In the genomic region with DNA sequence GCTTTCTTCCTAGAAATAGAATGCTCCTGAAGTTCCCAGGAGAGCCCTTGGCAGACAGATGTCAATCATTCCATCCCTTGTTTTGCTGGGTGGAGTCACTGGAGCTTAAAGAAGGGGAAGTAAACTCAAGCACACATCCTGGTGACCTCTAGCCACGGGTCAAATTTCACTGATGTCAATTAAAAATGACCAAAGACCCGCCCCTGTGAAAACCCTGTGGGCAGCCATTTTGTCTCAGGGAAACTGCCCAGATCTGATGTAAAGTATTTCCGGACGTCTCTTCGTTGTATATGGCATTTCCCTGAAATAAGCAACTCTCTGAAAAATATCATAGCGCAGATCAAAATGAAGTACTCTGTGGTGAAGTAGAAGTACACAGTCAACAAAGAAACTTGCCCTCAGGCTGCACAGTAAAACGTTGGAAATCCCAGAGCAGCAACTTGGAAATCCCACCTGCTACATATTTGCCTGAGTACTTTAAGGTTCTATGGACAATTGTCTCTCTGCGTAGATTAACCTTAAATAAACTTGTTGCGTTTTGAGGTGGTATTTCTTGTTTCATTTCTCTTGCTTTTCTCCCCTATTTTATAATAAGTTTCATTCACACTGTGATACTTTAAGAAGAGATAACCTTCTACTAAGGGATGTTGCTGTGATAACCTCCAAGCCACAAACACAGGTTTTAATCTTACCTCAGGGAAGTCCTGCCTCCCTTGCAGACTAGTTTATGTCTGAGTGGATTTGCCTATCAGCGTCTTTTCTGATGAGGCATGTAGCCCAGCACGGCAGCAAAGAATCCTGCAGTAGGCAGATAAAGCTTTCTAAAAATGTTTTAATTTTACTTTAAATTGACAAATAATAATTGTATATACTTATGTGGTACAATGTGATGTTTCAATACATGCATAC, we compare ENCODE assay signal across 9 cellular contexts.
DNase-seq lines count a peak whose midpoint lies in the region; ATAC-seq and TF ChIP-seq lines count a peak whose summit lies in the region.
"Had no signal": no experiment of that assay in that cellular context is flagged by ENCODE, and none has a peak within 500 bp of the region (broad histone marks: within the 10 kb centered on the region; RNA-seq: fewer than 3 reads in every experiment).

No MANE protein-coding gene starts in this region.

- H3K4me1 ChIP-seq in DOHH2 (ENCODE audit: control insufficient read depth, low read length) = peaks cover 67% of the 10 kb centered on the region
- no peaks in the 10 kb centered on the region for H3K4me1 ChIP-seq in SJCRH30
- H3K4me1 ChIP-seq in breast epithelium = no peaks in the 10 kb centered on the region

- H3K4me3 ChIP-seq in DOHH2 (ENCODE audit: low read length) = peak overlapping the region; percentile 59
- peak overlapping the region; percentile 7; the same call in 1 of the 2 replicates for H3K4me3 ChIP-seq in SJCRH30
- H3K4me3 ChIP-seq in breast epithelium = no peak overlapping the region
- H3K4me3 ChIP-seq: left ventricle myocardium inferior had no signal

- H3K27me3 ChIP-seq in DOHH2 (ENCODE audit: control insufficient read depth, low read length) (no peaks in the 10 kb centered on the region), SJCRH30 (no peaks in the 10 kb centered on the region), breast epithelium (no peaks in the 10 kb centered on the region)

- H3K79me2 ChIP-seq in DOHH2 (ENCODE audit: control insufficient read depth, low read length) = no peaks in the 10 kb centered on the region

- peaks cover 37% of the 10 kb centered on the region for H3F3A ChIP-seq in DOHH2 (ENCODE audit: control insufficient read depth, insufficient read depth)

- no peak for TF ChIP-seq POLR2A in breast epithelium (IDR thresholded peaks at IDR 0.05)

- DNase-seq in SJCRH30 = peak in 1 of 2 experiments; percentile 22
- no peak for DNase-seq in epidermal melanocyte (ENCODE audit: insufficient read length, low spot score)
- DNase-seq in AG08395 (ENCODE audit: low spot score) = no peak
- no peak for DNase-seq in NCI-H226
- DNase-seq in breast epithelium (ENCODE audit: low spot score in 2 of 2) = no peak
- DNase-seq: left ventricle myocardium inferior had no signal

- H3K36me3 ChIP-seq in DOHH2 (ENCODE audit: control insufficient read depth, low read length) (peaks cover 9% of the 10 kb centered on the region; the same call in 1 of the 2 replicates), SJCRH30 (no peaks in the 10 kb centered on the region), breast epithelium (no peaks in the 10 kb centered on the region)
- H3K36me3 ChIP-seq: left ventricle myocardium inferior had no signal

- H4K20me1 ChIP-seq in DOHH2 (ENCODE audit: control insufficient read depth, insufficient read depth, low read depth, low read length) = no peaks in the 10 kb centered on the region

- intact Hi-C loops in breast epithelium (cut with DNase I; ENCODE audit: low total_unique reads) = no loop called here

- no peaks in the 10 kb centered on the region for H3K9me2 ChIP-seq in DOHH2 (replicated peaks; ENCODE audit: control insufficient read depth, low read length)

- peak overlapping the region; percentile 72 for H3K4me2 ChIP-seq in DOHH2 (ENCODE audit: low read length)

- ATAC-seq in GM19395 (IDR thresholded peaks at IDR 0.05; ENCODE audit: unreplicated experiment) = peak; percentile 66
- peak; percentile 56 for ATAC-seq in HG03045 (IDR thresholded peaks at IDR 0.05; ENCODE audit: unreplicated experiment)

- H3K27ac ChIP-seq in DOHH2 (ENCODE audit: low read depth, low read length) = peak overlapping the region; percentile 63
- no peak overlapping the region for H3K27ac ChIP-seq in SJCRH30
- H3K27ac ChIP-seq in breast epithelium = no peak overlapping the region
- H3K27ac ChIP-seq: left ventricle myocardium inferior had no signal

- H3K9me3 ChIP-seq in DOHH2 (ENCODE audit: control insufficient read depth, insufficient read depth, low read length) = no peaks in the 10 kb centered on the region
- H3K9me3 ChIP-seq in SJCRH30 (replicated peaks) = no peaks in the 10 kb centered on the region
- H3K9me3 ChIP-seq in breast epithelium = no peaks in the 10 kb centered on the region
- H3K9me3 ChIP-seq: left ventricle myocardium inferior had no signal

- no peak for TF ChIP-seq CTCF in DOHH2 (IDR thresholded peaks at IDR 0.05; ENCODE audit: low read depth, low read length, poor library complexity, severe bottlenecking)
- TF ChIP-seq CTCF in breast epithelium (IDR thresholded peaks at IDR 0.05) = no peak

Comparison
In these comparisons a context has a peak if more than half of its experiments do, and no peak if none do; other contexts are left out.
1. H3K4me3 ChIP-seq: peak in DOHH2 (single experiment) and SJCRH30 (single experiment); none in breast epithelium (0 of 3).